Comparison of ENCODE assay signal across 21 cellular contexts in genomic region chr3:107969525-107969924, GRCh38.
DNase-seq lines count a peak whose midpoint lies in the region; ATAC-seq and TF ChIP-seq lines count a peak whose summit lies in the region.
"Had no signal": no experiment of that assay in that cellular context is flagged by ENCODE, and none has a peak within 500 bp of the region (broad histone marks: within the 10 kb centered on the region; RNA-seq: fewer than 3 reads in every experiment).

No MANE protein-coding gene starts in this region.

- no peak for TF ChIP-seq POLR2A in spleen (IDR thresholded peaks at IDR 0.05)

- no peaks in the 10 kb centered on the region for H3K36me3 Mint-ChIP-seq in activated T-helper 17 cell treated with anti-CD3 and anti-CD28 coated beads, Interleukin-2, amount 50 U/mL, for 72 hours (ENCODE audit: low read depth)
- no peaks in the 10 kb centered on the region for H3K36me3 Mint-ChIP-seq in mesothelial cell of epicardium
- H3K36me3 Mint-ChIP-seq: activated CD4-positive, alpha-beta memory T cell treated with anti-CD3 and anti-CD28 coated beads for 36 hours had no signal

- peaks cover 22% of the 10 kb centered on the region for H3K4me1 Mint-ChIP-seq in activated T-helper 17 cell treated with anti-CD3 and anti-CD28 coated beads, Interleukin-2, amount 50 U/mL, for 72 hours
- peaks cover 33% of the 10 kb centered on the region for H3K4me1 Mint-ChIP-seq in mesothelial cell of epicardium

- in situ Hi-C loops in GM13976 (cut with MboI; ENCODE audit: low sequenced_read_pairs, unreplicated experiment): no loop called here

- H3K9me3 ChIP-seq in skeletal muscle tissue (ENCODE audit: control insufficient read depth in 3 of 3, low read length in 3 of 3): no peaks in the 10 kb centered on the region
- no peaks in the 10 kb centered on the region for H3K9me3 ChIP-seq in spleen
- H3K9me3 ChIP-seq: A549, SJSA1, upper lobe of right lung had no signal

- intact Hi-C loops in spleen (cut with DNase I; ENCODE audit: low total_unique reads): no loop called here

- no peaks in the 10 kb centered on the region for H3K9me3 Mint-ChIP-seq in activated T-helper 17 cell treated with anti-CD3 and anti-CD28 coated beads, Interleukin-2, amount 50 U/mL, for 72 hours
- H3K9me3 Mint-ChIP-seq in mesothelial cell of epicardium: no peaks in the 10 kb centered on the region
- H3K9me3 Mint-ChIP-seq: activated CD4-positive, alpha-beta memory T cell treated with anti-CD3 and anti-CD28 coated beads for 36 hours; activated T-cell treated with anti-CD3 and anti-CD28 coated beads, Interleukin-2, amount 50 U/mL, for 72 hours; CD4-positive, alpha-beta T cell; immature natural killer cell had no signal

- H3K27me3 ChIP-seq in skeletal muscle tissue (ENCODE audit: control insufficient read depth in 3 of 3, insufficient read depth in 3 of 3, low read length in 3 of 3): no peaks in the 10 kb centered on the region
- no peaks in the 10 kb centered on the region for H3K27me3 ChIP-seq in spleen (replicated peaks in 1 of 7)
- H3K27me3 ChIP-seq: SJSA1, upper lobe of right lung had no signal

- H3K27ac ChIP-seq in C4-2B: peak overlapping the region; percentile 25; the same call in 1 of the 2 replicates
- peak overlapping the region; percentile 3 for H3K27ac ChIP-seq in skeletal muscle tissue (ENCODE audit: low read depth, low read length)
- H3K27ac ChIP-seq in spleen: no peak overlapping the region
- H3K27ac ChIP-seq: A549, GM23248, SJSA1, upper lobe of right lung had no signal

- ATAC-seq in activated T-helper 17 cell treated with anti-CD3 and anti-CD28 coated beads, Interleukin-2, amount 50 U/mL, for 72 hours (replicated peaks): no peak
- no peak for ATAC-seq in HG03469 (IDR thresholded peaks at IDR 0.05; ENCODE audit: unreplicated experiment)
- ATAC-seq in left lobe of liver: no peak
- ATAC-seq: A549 had no signal

- peak overlapping the region; percentile 30 for H3K4me3 Mint-ChIP-seq in activated T-helper 17 cell treated with anti-CD3 and anti-CD28 coated beads, Interleukin-2, amount 50 U/mL, for 72 hours
- no peak overlapping the region for H3K4me3 Mint-ChIP-seq in mesothelial cell of epicardium
- H3K4me3 Mint-ChIP-seq: activated CD4-positive, alpha-beta memory T cell treated with anti-CD3 and anti-CD28 coated beads for 36 hours; activated T-cell treated with anti-CD3 and anti-CD28 coated beads, Interleukin-2, amount 50 U/mL, for 72 hours; CD4-positive, alpha-beta T cell; immature natural killer cell had no signal

- peaks cover 7 to 8% (median 8%) of the 10 kb centered on the region in 3 donors for H3K4me1 ChIP-seq in skeletal muscle tissue (ENCODE audit: control insufficient read depth in 3 of 3, insufficient read depth in 3 of 3, low read length in 3 of 3)
- peaks cover 0 to 12% (median 2%) of the 10 kb centered on the region in 6 donors for H3K4me1 ChIP-seq in spleen
- H3K4me1 ChIP-seq: SJSA1 had no signal

- peak overlapping the region; percentile 79 for H3K27ac Mint-ChIP-seq in activated T-helper 17 cell treated with anti-CD3 and anti-CD28 coated beads, Interleukin-2, amount 50 U/mL, for 72 hours
- H3K27ac Mint-ChIP-seq in mesothelial cell of epicardium: peak overlapping the region; percentile 91
- H3K27ac Mint-ChIP-seq: CD4-positive, alpha-beta T cell; immature natural killer cell; progenitor cell of endocrine pancreas had no signal

- H3K4me3 ChIP-seq in skeletal muscle tissue (ENCODE audit: low read length in 3 of 3) (no peak overlapping the region), spleen (no peak overlapping the region)
- H3K4me3 ChIP-seq: A549, GM23248, SJSA1, upper lobe of right lung had no signal

- no peaks in the 10 kb centered on the region for H3K36me3 ChIP-seq in skeletal muscle tissue (ENCODE audit: control insufficient read depth in 3 of 3, insufficient read depth in 3 of 3, low read length in 3 of 3)
- H3K36me3 ChIP-seq in spleen: no peaks in the 10 kb centered on the region
- H3K36me3 ChIP-seq: SJSA1, upper lobe of right lung had no signal

- 89 to 99% (median 95%) methylated on average over 4 of the region's 4 CpGs for WGBS in spleen, 5 donors

- DNase-seq in mesothelial cell of epicardium (ENCODE audit: low spot score in 2 of 2, unreplicated experiment in 2 of 2) (no peak), GM13976 (ENCODE audit: low spot score) (no peak), spleen (no peak), left lobe of liver (ENCODE audit: low spot score) (no peak)
- DNase-seq: activated naive CD4-positive, alpha-beta T cell; activated T-cell treated with anti-CD3 and anti-CD28 coated beads, Interleukin-2, amount 50 U/mL, for 72 hours; CD4-positive, alpha-beta T cell; immature natural killer cell; NCI-H2107; RPMI8226; stimulated activated CD4-positive, alpha-beta T cell treated with anti-CD3 and anti-CD28 coated beads, Interleukin-4, amount 100 ng/mL, for 4 hours; upper lobe of right lung had no signal

- H3K27me3 Mint-ChIP-seq in activated T-helper 17 cell treated with anti-CD3 and anti-CD28 coated beads, Interleukin-2, amount 50 U/mL, for 72 hours: no peaks in the 10 kb centered on the region
- H3K27me3 Mint-ChIP-seq in mesothelial cell of epicardium (ENCODE audit: low read depth): no peaks in the 10 kb centered on the region
- H3K27me3 Mint-ChIP-seq: activated CD4-positive, alpha-beta memory T cell treated with anti-CD3 and anti-CD28 coated beads for 36 hours; CD4-positive, alpha-beta T cell had no signal

- TF ChIP-seq CTCF in C4-2B (conservative IDR thresholded peaks at IDR 0.05): no peak
- TF ChIP-seq CTCF in mesothelial cell of epicardium (IDR thresholded peaks at IDR 0.05; ENCODE audit: unreplicated experiment): no peak
- TF ChIP-seq CTCF in GM13976 (IDR thresholded peaks at IDR 0.05; ENCODE audit: borderline replicate concordance, control extremely low read depth, extremely low read depth, insufficient read depth, missing control alignments): no peak
- TF ChIP-seq CTCF in spleen (IDR thresholded peaks at IDR 0.05 in 8 of 11, conservative IDR thresholded peaks at IDR 0.05 in 3 of 11): no peak

- no peak overlapping the region for H3K9ac ChIP-seq in skeletal muscle tissue (ENCODE audit: low read depth in 1 of 3, low read length in 3 of 3)
- H3K9ac ChIP-seq: GM23248 had no signal

Comparison
In these comparisons a context has a peak if more than half of its experiments do, and no peak if none do; other contexts are left out.
1. H3K27ac ChIP-seq: peak in C4-2B (single experiment) and skeletal muscle tissue (single experiment); none in spleen (0 of 8).